Comparison of ENCODE assay signal across 13 cellular contexts in genomic region chr10:132589015-132589414, GRCh38. TPM values are rescaled to one million over a fixed set of nuclear protein-coding genes. Genes with fewer than 3 reads are reported as not detected.
A peak's percentile ranks its signal among the peaks of the same experiment; 100 is the strongest.
DNase-seq lines count a peak whose midpoint lies in the region; ATAC-seq, FAIRE-seq and TF ChIP-seq lines count a peak whose summit lies in the region.
"Had no signal": no experiment of that assay in that cellular context is flagged by ENCODE, and none has a peak within 500 bp of the region (broad histone marks: within the 10 kb centered on the region; RNA-seq: fewer than 3 reads in every experiment).

No MANE protein-coding gene starts in this region.

- H3K9ac ChIP-seq in stomach smooth muscle (ENCODE audit: low read length in 2 of 2) = no peak overlapping the region

- H3K27ac Mint-ChIP-seq in activated naive CD8-positive, alpha-beta T cell treated with anti-CD3 and anti-CD28 coated beads, Interleukin-2, amount 50 U/mL, for 24 hours = peak overlapping the region; percentile 89

- H3K27me3 ChIP-seq in stomach smooth muscle (ENCODE audit: control insufficient read depth in 1 of 2, insufficient read depth in 2 of 2, low read length in 2 of 2) = no peaks in the 10 kb centered on the region

- ATAC-seq in activated naive CD8-positive, alpha-beta T cell treated with anti-CD3 and anti-CD28 coated beads, Interleukin-2, amount 50 U/mL, for 24 hours = no peak

- no peak overlapping the region for H3K4me3 ChIP-seq in mesodermal cell (ENCODE audit: extremely low read depth, insufficient read depth, low read length, poor library complexity, severe bottlenecking)
- H3K4me3 ChIP-seq in stomach smooth muscle (ENCODE audit: low read length in 2 of 2) = peak overlapping the region; percentile 40 to 59

- TF ChIP-seq CTCF in D721Med (IDR thresholded peaks at IDR 0.05; ENCODE audit: insufficient read depth, missing control alignments) = no peak

- H3K27ac ChIP-seq in mesodermal cell (ENCODE audit: low read depth, low read length, severe bottlenecking) (peak overlapping the region; percentile 81), stomach smooth muscle (ENCODE audit: low read length) (peak overlapping the region; percentile 46)

- peaks cover 65% of the 10 kb centered on the region for H3K4me1 Mint-ChIP-seq in activated naive CD8-positive, alpha-beta T cell treated with anti-CD3 and anti-CD28 coated beads, Interleukin-2, amount 50 U/mL, for 24 hours

- peak overlapping the region; percentile 73 for H3K4me3 Mint-ChIP-seq in activated naive CD8-positive, alpha-beta T cell treated with anti-CD3 and anti-CD28 coated beads, Interleukin-2, amount 50 U/mL, for 24 hours

- peaks cover 3% of the 10 kb centered on the region for H3K27me3 Mint-ChIP-seq in activated naive CD8-positive, alpha-beta T cell treated with anti-CD3 and anti-CD28 coated beads, Interleukin-2, amount 50 U/mL, for 24 hours

- peaks cover 4% of the 10 kb centered on the region for H3K36me3 Mint-ChIP-seq in activated naive CD8-positive, alpha-beta T cell treated with anti-CD3 and anti-CD28 coated beads, Interleukin-2, amount 50 U/mL, for 24 hours (ENCODE audit: low read depth)

- peak; percentile 17 for DNase-seq in activated T-cell treated with anti-CD3 and anti-CD28 coated beads, Interleukin-2, amount 50 U/mL, for 1 hour
- DNase-seq in activated T-cell treated with anti-CD3 and anti-CD28 coated beads for 4 hours (no peak), D721Med (ENCODE audit: insufficient read length, low spot score) (no peak), hepatic stellate cell (ENCODE audit: low spot score) (no peak), cerebellar cortex (ENCODE audit: low spot score) (no peak)
- no peak for DNase-seq in activated naive CD8-positive, alpha-beta T cell treated with anti-CD3 and anti-CD28 coated beads, Interleukin-2, amount 50 U/mL, for 24 hours
- DNase-seq: cortex of kidney; NCI-H1694 treated with DMSO at 0.1 percent for 48 hours; NK-92 treated with Interleukin-12 subunit alpha and Interleukin-12 subunit beta, amount 100 ng/mL, for 24 hours; SW 1271 had no signal

- H3K4me1 ChIP-seq in mesodermal cell (ENCODE audit: control insufficient read depth, insufficient read depth, low read length, poor library complexity, severe bottlenecking) = peaks cover 39% of the 10 kb centered on the region
- peaks cover 85% of the 10 kb centered on the region for H3K4me1 ChIP-seq in stomach smooth muscle (ENCODE audit: control insufficient read depth, insufficient read depth, low read length)

- FAIRE-seq in D721Med (lab: Jason Lieb, UNC) = no peak
- FAIRE-seq: frontal cortex had no signal

- H3K9me3 ChIP-seq in mesodermal cell (ENCODE audit: control insufficient read depth, low read length) (no peaks in the 10 kb centered on the region), stomach smooth muscle (ENCODE audit: control insufficient read depth in 2 of 2, low read length in 2 of 2) (no peaks in the 10 kb centered on the region)

- 88 to 96% methylated on average over 12 to 13 of the region's 14 CpGs for WGBS in mesodermal cell (ENCODE audit: insufficient coverage in 2 of 2), 2 experiments

- peaks cover 7% of the 10 kb centered on the region for H3K36me3 ChIP-seq in mesodermal cell (ENCODE audit: control insufficient read depth, insufficient read depth, low read length)
- no peaks in the 10 kb centered on the region for H3K36me3 ChIP-seq in stomach smooth muscle (ENCODE audit: control insufficient read depth in 2 of 2, insufficient read depth in 2 of 2, low read length in 2 of 2)

- no peaks in the 10 kb centered on the region for H3K9me3 Mint-ChIP-seq in activated naive CD8-positive, alpha-beta T cell treated with anti-CD3 and anti-CD28 coated beads, Interleukin-2, amount 50 U/mL, for 24 hours

RNA-seq across cellular contexts. Expression of gene INPP5A, which starts 51.4 kb away (rescaled TPM):
- polyA plus RNA-seq in mesodermal cell (2013, experiment 1 of 2) = 33.0 TPM
- polyA plus RNA-seq in mesodermal cell (2013, experiment 2 of 2) = 32.5 TPM
